ENCODE assay signal across 12 cellular contexts in the genomic region with DNA sequence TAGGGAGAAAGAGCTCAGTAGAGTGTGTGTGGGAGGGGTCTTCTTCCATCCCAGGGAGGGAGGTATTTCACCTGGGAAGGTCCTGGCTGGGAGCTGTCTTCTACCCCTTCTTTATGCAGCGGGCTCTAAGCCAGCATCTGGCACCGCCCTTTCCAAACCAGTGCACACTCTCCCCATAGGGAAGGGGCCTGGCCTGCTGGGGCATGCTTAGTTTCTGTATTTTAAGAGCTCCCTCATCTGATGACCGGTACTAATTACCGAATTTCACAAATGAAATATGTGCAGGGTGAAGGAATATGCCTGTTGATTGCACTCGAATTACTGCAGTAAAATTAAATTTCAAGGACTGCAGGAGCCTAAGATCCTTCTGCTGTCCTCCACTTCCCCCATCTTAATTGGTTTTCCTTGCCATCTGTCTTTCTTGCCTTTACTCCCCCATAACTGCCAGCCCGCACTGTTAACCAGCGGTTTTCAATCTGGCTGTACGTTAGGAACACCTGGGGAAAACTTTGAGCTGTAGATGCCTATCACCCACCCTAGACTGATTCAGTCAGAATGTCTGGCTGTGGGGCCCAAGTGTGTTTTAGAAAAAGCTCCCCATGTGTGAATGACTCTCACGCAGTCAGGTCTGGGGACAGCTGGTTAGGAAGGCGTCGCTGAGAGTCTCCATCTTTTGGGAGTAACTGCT. TPM values are rescaled to one million over a fixed set of nuclear protein-coding genes. Genes with fewer than 3 reads are reported as not detected.
DNase-seq lines count a peak whose midpoint lies in the region; ATAC-seq and TF ChIP-seq lines count a peak whose summit lies in the region.
"Had no signal": no experiment of that assay in that cellular context is flagged by ENCODE, and none has a peak within 500 bp of the region (broad histone marks: within the 10 kb centered on the region; RNA-seq: fewer than 3 reads in every experiment).

No MANE protein-coding gene starts in this region.

- ATAC-seq in HCT116 (no peak), RWPE2 (ENCODE audit: low read depth) (peak; percentile 52)
- no peak for ATAC-seq in CD8-positive, alpha-beta T cell
- no peak for ATAC-seq in stimulated activated effector memory CD8-positive, alpha-beta T cell treated with anti-CD3 and anti-CD28 coated beads, Interleukin-12 subunit alpha, Interleukin-12 subunit beta, amount 100 ng/mL, for 72 hours
- ATAC-seq: T-cell had no signal

- peaks cover 36% of the 10 kb centered on the region; the same call in 1 of the 2 replicates for H3K79me2 ChIP-seq in HCT116 (ENCODE audit: insufficient read depth, low read length)

- TF ChIP-seq RAD21 in HCT116 (IDR thresholded peaks at IDR 0.05; ENCODE audit: low read depth): peak; percentile 25; the same call in 1 of the 2 replicates

- DNase-seq in HCT116 (ENCODE audit: low read depth, low spot score) (no peak), RWPE2 (ENCODE audit: low spot score) (no peak), mesenteric fat pad (ENCODE audit: low spot score) (peak; percentile 41), germinal center (ENCODE audit: low spot score) (no peak), DMS53 (lab: John Stamatoyannopoulos, UW) (no peak)
- no peak for DNase-seq in CD8-positive, alpha-beta T cell
- DNase-seq in stimulated activated effector memory CD8-positive, alpha-beta T cell treated with anti-CD3 and anti-CD28 coated beads, Interleukin-12 subunit alpha, Interleukin-12 subunit beta, amount 100 ng/mL, for 72 hours (ENCODE audit: low spot score in 2 of 2): no peak
- DNase-seq: anterior cingulate cortex; stimulated activated CD4-positive, alpha-beta T cell treated with anti-CD3 and anti-CD28 coated beads, Interleukin-2, amount 100 ng/mL, for 24 hours; T-cell had no signal

- POLR2A ChIA-PET in HCT116 (lab: Charles Lee): interaction anchor here (0.8 to 1.2 kb wide), 2 partner anchors 11 to 17 kb away, joined by 3 read pairs; no protein-coding TSS in a partner anchor
- POLR2A ChIA-PET in CD8-positive, alpha-beta T cell (lab: Charles Lee): interaction anchor here (0.9 kb wide), 1 partner anchor 11 kb away, joined by 3 read pairs; no protein-coding TSS in a partner anchor

- TF ChIP-seq CTCF in HCT116 (IDR thresholded peaks at IDR 0.05 in 2 of 3, conservative IDR thresholded peaks at IDR 0.05 in 1 of 3; ENCODE audit: borderline replicate concordance in 1 of 3, insufficient read depth in 1 of 3, low read depth in 2 of 3, low read length in 2 of 3) (no peak), RWPE2 (IDR thresholded peaks at IDR 0.05; ENCODE audit: poor library complexity, severe bottlenecking) (peak; percentile 42)
- no peak for TF ChIP-seq CTCF in CD8-positive, alpha-beta T cell (IDR thresholded peaks at IDR 0.05)

- H3K36me3 Mint-ChIP-seq in CD8-positive, alpha-beta T cell: peaks cover 22% of the 10 kb centered on the region
- peaks cover 26% of the 10 kb centered on the region for H3K36me3 Mint-ChIP-seq in stimulated activated effector memory CD8-positive, alpha-beta T cell treated with anti-CD3 and anti-CD28 coated beads, Interleukin-12 subunit alpha, Interleukin-12 subunit beta, amount 100 ng/mL, for 72 hours

- peak overlapping the region; percentile 58 for H3K9ac ChIP-seq in BLaER1
- H3K9ac ChIP-seq in HCT116 (ENCODE audit: low read length): no peak overlapping the region

- H3K27ac ChIP-seq in BLaER1 (peak overlapping the region; percentile 66), HCT116 (ENCODE audit: low read depth, low read length) (no peak overlapping the region), RWPE2 (ENCODE audit: poor library complexity, severe bottlenecking) (peak overlapping the region; percentile 98)
- H3K27ac ChIP-seq in CD8-positive, alpha-beta T cell (ENCODE audit: low read depth, low read length): no peak overlapping the region
- H3K27ac ChIP-seq: neutrophil had no signal

- no TSS peak for BruUV-seq in HCT116 (replicated peaks; lab: Mats Ljungman, UMichigan)

- peaks cover 100% of the 10 kb centered on the region for H4K20me1 ChIP-seq in BLaER1
- H4K20me1 ChIP-seq in HCT116 (ENCODE audit: insufficient read depth): no peaks in the 10 kb centered on the region

- H3K9me3 Mint-ChIP-seq in CD8-positive, alpha-beta T cell: peaks cover 4% of the 10 kb centered on the region
- peaks cover 7% of the 10 kb centered on the region for H3K9me3 Mint-ChIP-seq in stimulated activated effector memory CD8-positive, alpha-beta T cell treated with anti-CD3 and anti-CD28 coated beads, Interleukin-12 subunit alpha, Interleukin-12 subunit beta, amount 100 ng/mL, for 72 hours

- peaks cover 54% of the 10 kb centered on the region for H3K36me3 ChIP-seq in BLaER1
- H3K36me3 ChIP-seq in HCT116 (ENCODE audit: control insufficient read depth in 1 of 2, insufficient read depth in 2 of 2, low read length in 2 of 2): no peaks in the 10 kb centered on the region; a peak in 1 of 4 replicates
- H3K36me3 ChIP-seq in RWPE2 (ENCODE audit: low read depth): no peaks in the 10 kb centered on the region
- no peaks in the 10 kb centered on the region for H3K36me3 ChIP-seq in CD8-positive, alpha-beta T cell (ENCODE audit: insufficient read depth, low read length)

- H2AFZ ChIP-seq in HCT116 (ENCODE audit: low read depth, low read length, poor library complexity, severe bottlenecking): no peak overlapping the region

- H3K27me3 Mint-ChIP-seq in CD8-positive, alpha-beta T cell (ENCODE audit: low read depth): no peaks in the 10 kb centered on the region
- H3K27me3 Mint-ChIP-seq: T-cell had no signal

- no peaks in the 10 kb centered on the region for H3K9me2 ChIP-seq in HCT116 (ENCODE audit: insufficient read depth)

- RAD21 ChIA-PET in HCT116 (lab: Charles Lee; ENCODE audit: low non-redundant PET in 1 of 2, low total read pairs in 2 of 2, uncharacterized antibody in 2 of 2, unreplicated experiment in 2 of 2): interaction anchor here in 1 of 2 experiments (0.6 kb wide), 1 partner anchor 40 kb away, joined by 3 read pairs; no protein-coding TSS in a partner anchor

- intact Hi-C loops in HCT116 (cut with micrococcal nuclease): no loop called here
- intact Hi-C loops in CD8-positive, alpha-beta T cell (cut with DNase I, micrococcal nuclease): no loop called here

- TF ChIP-seq POLR2A in HCT116 (IDR thresholded peaks at IDR 0.05; ENCODE audit: borderline replicate concordance, extremely low read depth, insufficient read depth, insufficient read length): no peak

- no peak overlapping the region for H3K27ac Mint-ChIP-seq in CD8-positive, alpha-beta T cell
- H3K27ac Mint-ChIP-seq in stimulated activated effector memory CD8-positive, alpha-beta T cell treated with anti-CD3 and anti-CD28 coated beads, Interleukin-12 subunit alpha, Interleukin-12 subunit beta, amount 100 ng/mL, for 72 hours: no peak overlapping the region
- H3K27ac Mint-ChIP-seq: T-cell had no signal

- peaks cover 67% of the 10 kb centered on the region for H3K4me1 Mint-ChIP-seq in CD8-positive, alpha-beta T cell (ENCODE audit: low read depth)
- H3K4me1 Mint-ChIP-seq in stimulated activated effector memory CD8-positive, alpha-beta T cell treated with anti-CD3 and anti-CD28 coated beads, Interleukin-12 subunit alpha, Interleukin-12 subunit beta, amount 100 ng/mL, for 72 hours: peaks cover 57% of the 10 kb centered on the region

- peak overlapping the region; percentile 78 for H3K4me2 ChIP-seq in BLaER1
- no peak overlapping the region for H3K4me2 ChIP-seq in HCT116 (ENCODE audit: low read length)

- H3K9me3 ChIP-seq in BLaER1 (no peaks in the 10 kb centered on the region), HCT116 (ENCODE audit: control insufficient read depth in 1 of 2, insufficient read depth in 1 of 2, low read depth in 1 of 2, low read length in 2 of 2) (peaks cover 0 to 8% of the 10 kb centered on the region in 2 experiments; a peak in 1 of 4 replicates), RWPE2 (ENCODE audit: severe bottlenecking) (no peaks in the 10 kb centered on the region)
- H3K9me3 ChIP-seq in CD8-positive, alpha-beta T cell (ENCODE audit: low read length): no peaks in the 10 kb centered on the region
- H3K9me3 ChIP-seq: neutrophil had no signal

- H3K4me3 ChIP-seq in BLaER1 (no peak overlapping the region; the same call in 1 of the 2 replicates), HCT116 (replicated peaks in 1 of 2; ENCODE audit: low read depth in 1 of 2, low read length in 2 of 2) (no peak overlapping the region), RWPE2 (ENCODE audit: severe bottlenecking) (no peak overlapping the region)
- no peak overlapping the region for H3K4me3 ChIP-seq in CD8-positive, alpha-beta T cell (ENCODE audit: low read depth, low read length)

- H3K4me3 Mint-ChIP-seq in CD8-positive, alpha-beta T cell: no peak overlapping the region
- no peak overlapping the region for H3K4me3 Mint-ChIP-seq in stimulated activated effector memory CD8-positive, alpha-beta T cell treated with anti-CD3 and anti-CD28 coated beads, Interleukin-12 subunit alpha, Interleukin-12 subunit beta, amount 100 ng/mL, for 72 hours
- H3K4me3 Mint-ChIP-seq: T-cell had no signal

- CTCF ChIA-PET in HCT116 (lab: Charles Lee): no interaction called here
- CTCF ChIA-PET in CD8-positive, alpha-beta T cell (lab: Charles Lee): interaction anchor here (1.1 to 1.2 kb wide), 2 partner anchors 79 to 426 kb away, joined by 3 to 4 read pairs; no protein-coding TSS in a partner anchor

- H3K27me3 ChIP-seq in BLaER1 (no peaks in the 10 kb centered on the region), HCT116 (ENCODE audit: insufficient read depth, low read length) (no peaks in the 10 kb centered on the region), RWPE2 (ENCODE audit: insufficient read depth, poor library complexity, severe bottlenecking) (no peaks in the 10 kb centered on the region)
- no peaks in the 10 kb centered on the region for H3K27me3 ChIP-seq in CD8-positive, alpha-beta T cell (ENCODE audit: insufficient read depth, low read length)
- H3K27me3 ChIP-seq: neutrophil had no signal

- H3K4me1 ChIP-seq in BLaER1 (peaks cover 83% of the 10 kb centered on the region), HCT116 (ENCODE audit: control insufficient read depth in 1 of 2, insufficient read depth in 2 of 2, low read length in 2 of 2) (peaks cover 24 to 51% of the 10 kb centered on the region in 2 experiments), RWPE2 (ENCODE audit: insufficient read depth, poor library complexity, severe bottlenecking) (peaks cover 58% of the 10 kb centered on the region)
- peaks cover 11% of the 10 kb centered on the region for H3K4me1 ChIP-seq in CD8-positive, alpha-beta T cell (ENCODE audit: insufficient read depth, low read length)

TF ChIP-seq in HCT116, 20 proteins besides CTCF, POLR2A, EP300 and RAD21 (continues in another document):
- no peak for TF ChIP-seq CBX3 (IDR thresholded peaks at IDR 0.05; ENCODE audit: low read depth)
- no peak for TF ChIP-seq ELF1 (IDR thresholded peaks at IDR 0.05; ENCODE audit: borderline replicate concordance, low read depth)
- no peak for TF ChIP-seq FOSL1 (IDR thresholded peaks at IDR 0.05; ENCODE audit: low read depth)
- no peak for TF ChIP-seq CEBPB (IDR thresholded peaks at IDR 0.05; ENCODE audit: low read depth)
- TF ChIP-seq YY1 (IDR thresholded peaks at IDR 0.05; ENCODE audit: extremely low read depth, insufficient replicate concordance, low read depth, low read length): no peak
- no peak for TF ChIP-seq ZFX (IDR thresholded peaks at IDR 0.05)
- no peak for TF ChIP-seq EGR1 (IDR thresholded peaks at IDR 0.05; ENCODE audit: low read depth)
- no peak for TF ChIP-seq EZH2phosphoT487 (IDR thresholded peaks at IDR 0.05; ENCODE audit: borderline replicate concordance)

RNA-seq across cellular contexts. Expression of a gene that starts 20.1 kb away (rescaled TPM):
- total RNA-seq in HCT116 (2021; ENCODE audit: unreplicated experiment): 40.8 TPM
- 23.0 and 26.1 TPM in 2 replicates for polyA plus RNA-seq in HCT116 (2012)
- total RNA-seq in mesenteric fat pad: 144 TPM
- total RNA-seq in CD8-positive, alpha-beta T cell: 10 to 100 TPM; 13.6 to 15.4 TPM

Comparison
In these comparisons a context has a peak if more than half of its experiments do, and no peak if none do; other contexts are left out.
1. H3K27ac ChIP-seq: peak in BLaER1 (single experiment) and RWPE2 (single experiment); none in HCT116 (single experiment) and CD8-positive, alpha-beta T cell (single experiment).